ENCODE assay signal across 9 cellular contexts in genomic region chr19:19475845-19476828, GRCh38. TPM values are rescaled to one million over a fixed set of nuclear protein-coding genes. Genes with fewer than 3 reads are reported as not detected.
DNase-seq lines count a peak whose midpoint lies in the region; ATAC-seq and TF ChIP-seq lines count a peak whose summit lies in the region.
"Had no signal": no experiment of that assay in that cellular context is flagged by ENCODE, and none has a peak within 500 bp of the region (broad histone marks: within the 10 kb centered on the region; RNA-seq: fewer than 3 reads in every experiment).

No MANE protein-coding gene starts in this region.

- peaks cover 7% of the 10 kb centered on the region for H3K4me1 ChIP-seq in smooth muscle cell (ENCODE audit: low read depth)

- H3K27ac ChIP-seq in smooth muscle cell (ENCODE audit: low read depth), result no peak overlapping the region

- no peak overlapping the region for H3K4me3 ChIP-seq in smooth muscle cell

- no peaks in the 10 kb centered on the region for H3K9me3 Mint-ChIP-seq in activated CD4-positive, alpha-beta T cell treated with anti-CD3 and anti-CD28 coated beads, Interleukin-2, amount 10 ng/mL, durations not matched to agents 7 days and 5 days
- no peaks in the 10 kb centered on the region for H3K9me3 Mint-ChIP-seq in T-helper 2 cell treated with Interferon-gamma antibody and Interleukin-4, amounts not matched to agents 5 μg/mL and 100 μg/mL, for 36 hours
- peaks cover 22% of the 10 kb centered on the region for H3K9me3 Mint-ChIP-seq in glutamatergic neuron (ENCODE audit: unreplicated experiment)

- peaks cover 88% of the 10 kb centered on the region for H3K4me1 Mint-ChIP-seq in activated CD4-positive, alpha-beta T cell treated with anti-CD3 and anti-CD28 coated beads, Interleukin-2, amount 10 ng/mL, durations not matched to agents 7 days and 5 days
- H3K4me1 Mint-ChIP-seq in T-helper 2 cell treated with Interferon-gamma antibody and Interleukin-4, amounts not matched to agents 5 μg/mL and 100 μg/mL, for 36 hours (ENCODE audit: low read depth), result peaks cover 64% of the 10 kb centered on the region
- H3K4me1 Mint-ChIP-seq in glutamatergic neuron (ENCODE audit: low read depth, unreplicated experiment), result peaks cover 42% of the 10 kb centered on the region

- H3K9ac ChIP-seq in smooth muscle cell (ENCODE audit: low read depth), result no peak overlapping the region

- peaks cover 49% of the 10 kb centered on the region for H3K36me3 Mint-ChIP-seq in activated CD4-positive, alpha-beta T cell treated with anti-CD3 and anti-CD28 coated beads, Interleukin-2, amount 10 ng/mL, durations not matched to agents 7 days and 5 days (ENCODE audit: low read depth)
- H3K36me3 Mint-ChIP-seq in T-helper 2 cell treated with Interferon-gamma antibody and Interleukin-4, amounts not matched to agents 5 μg/mL and 100 μg/mL, for 36 hours (ENCODE audit: low read depth), result peaks cover 35% of the 10 kb centered on the region
- no peaks in the 10 kb centered on the region for H3K36me3 Mint-ChIP-seq in glutamatergic neuron (ENCODE audit: unreplicated experiment)

- H3K27ac Mint-ChIP-seq in activated CD4-positive, alpha-beta T cell treated with anti-CD3 and anti-CD28 coated beads, Interleukin-2, amount 10 ng/mL, durations not matched to agents 7 days and 5 days, result peak overlapping the region; percentile 84
- H3K27ac Mint-ChIP-seq in T-helper 2 cell treated with Interferon-gamma antibody and Interleukin-4, amounts not matched to agents 5 μg/mL and 100 μg/mL, for 36 hours, result peak overlapping the region; percentile 88
- H3K27ac Mint-ChIP-seq in glutamatergic neuron (ENCODE audit: unreplicated experiment), result peak overlapping the region; percentile 4

- no peaks in the 10 kb centered on the region for H3K9me3 ChIP-seq in smooth muscle cell (replicated peaks; ENCODE audit: low read depth)

- WGBS in smooth muscle cell (ENCODE audit: low lambda C conversion rate), result 79% methylated on average over 19 of the region's 19 CpGs

- H3K79me2 ChIP-seq in smooth muscle cell (ENCODE audit: low read depth), result peaks cover 82% of the 10 kb centered on the region

- no peaks in the 10 kb centered on the region for H3F3A ChIP-seq in smooth muscle cell (ENCODE audit: low read depth)

- POLR2A ChIA-PET in activated CD4-positive, alpha-beta T cell treated with anti-CD3 and anti-CD28 coated beads, Interleukin-2, amount 10 ng/mL, durations not matched to agents 7 days and 5 days (lab: Charles Lee), result no interaction called here

- H3K4me2 ChIP-seq in smooth muscle cell, result no peak overlapping the region

- no peak for DNase-seq in activated CD4-positive, alpha-beta T cell treated with anti-CD3 and anti-CD28 coated beads, Interleukin-2, amount 10 ng/mL, durations not matched to agents 7 days and 5 days
- DNase-seq in activated CD4-positive, alpha-beta T cell treated with anti-CD3 and anti-CD28 coated beads, Interleukin-2, amount 50 U/mL, for 48 hours, result no peak
- no peak for DNase-seq in T-helper 2 cell treated with Interferon-gamma antibody and Interleukin-4, amounts not matched to agents 5 μg/mL and 100 μg/mL, for 36 hours (ENCODE audit: low spot score)
- DNase-seq in glutamatergic neuron, result no peak
- DNase-seq in smooth muscle cell (lab: John Stamatoyannopoulos, UW; ENCODE audit: unreplicated experiment), result no peak
- no peak for DNase-seq in DMS79 treated with DMSO at 0.1 percent for 48 hours (lab: John Stamatoyannopoulos, UW)
- DNase-seq in NCI-H748 (lab: John Stamatoyannopoulos, UW; ENCODE audit: unreplicated experiment), result no peak
- DNase-seq: NCI-H774 had no signal

- no peaks in the 10 kb centered on the region for H3K27me3 Mint-ChIP-seq in activated CD4-positive, alpha-beta T cell treated with anti-CD3 and anti-CD28 coated beads, Interleukin-2, amount 10 ng/mL, durations not matched to agents 7 days and 5 days
- H3K27me3 Mint-ChIP-seq in T-helper 2 cell treated with Interferon-gamma antibody and Interleukin-4, amounts not matched to agents 5 μg/mL and 100 μg/mL, for 36 hours (ENCODE audit: low read depth), result no peaks in the 10 kb centered on the region
- H3K27me3 Mint-ChIP-seq in glutamatergic neuron (ENCODE audit: unreplicated experiment), result peaks cover 17% of the 10 kb centered on the region

- CTCF ChIA-PET in activated CD4-positive, alpha-beta T cell treated with anti-CD3 and anti-CD28 coated beads, Interleukin-2, amount 10 ng/mL, durations not matched to agents 7 days and 5 days (lab: Charles Lee), result interaction anchor here (0.9 to 1.5 kb wide), 4 partner anchors 32 to 112 kb away, joined by 3 to 5 read pairs (median 4); partner anchors contain the start of gene GATAD2A

- no peak overlapping the region for H3K4me3 Mint-ChIP-seq in activated CD4-positive, alpha-beta T cell treated with anti-CD3 and anti-CD28 coated beads, Interleukin-2, amount 10 ng/mL, durations not matched to agents 7 days and 5 days
- peak overlapping the region; percentile 65 for H3K4me3 Mint-ChIP-seq in T-helper 2 cell treated with Interferon-gamma antibody and Interleukin-4, amounts not matched to agents 5 μg/mL and 100 μg/mL, for 36 hours
- peak overlapping the region; percentile 18 for H3K4me3 Mint-ChIP-seq in glutamatergic neuron (ENCODE audit: unreplicated experiment)

- TF ChIP-seq CTCF in glutamatergic neuron (IDR thresholded peaks at IDR 0.05; ENCODE audit: partially characterized antibody, unreplicated experiment) (no peak), smooth muscle cell (IDR thresholded peaks at IDR 0.05; ENCODE audit: borderline replicate concordance, insufficient read depth, poor library complexity, severe bottlenecking) (peak; percentile 11)

- no peak overlapping the region for H2AFZ ChIP-seq in smooth muscle cell (ENCODE audit: low read depth)

- ATAC-seq in HG02884 (IDR thresholded peaks at IDR 0.05; ENCODE audit: unreplicated experiment), result no peak

- no peaks in the 10 kb centered on the region for H3K27me3 ChIP-seq in smooth muscle cell (ENCODE audit: low read depth)

- H3K36me3 ChIP-seq in smooth muscle cell (ENCODE audit: low read depth), result no peaks in the 10 kb centered on the region

- H4K20me1 ChIP-seq in smooth muscle cell (ENCODE audit: low read depth), result peaks cover 90% of the 10 kb centered on the region

RNA-seq across cellular contexts. Expression of gene TSSK6, which starts 39.2 kb away (rescaled TPM):
- total RNA-seq in activated CD4-positive, alpha-beta T cell treated with anti-CD3 and anti-CD28 coated beads, Interleukin-2, amount 10 ng/mL, durations not matched to agents 7 days and 5 days, result 1 to 10 TPM; 3.7 to 4.4 TPM
- 1.7 TPM for total RNA-seq in glutamatergic neuron (ENCODE audit: unreplicated experiment)
- total RNA-seq in smooth muscle cell, result 1.3 and 5.4 TPM in 2 replicates
- 0.31 and 0.49 TPM in 2 replicates for polyA plus RNA-seq in smooth muscle cell

RNA-seq across cellular contexts. Expression of gene NDUFA13, which starts 39.9 kb away (rescaled TPM):
- total RNA-seq in activated CD4-positive, alpha-beta T cell treated with anti-CD3 and anti-CD28 coated beads, Interleukin-2, amount 10 ng/mL, durations not matched to agents 7 days and 5 days, result 100 to 1,000 TPM; 314 to 363 TPM
- total RNA-seq in glutamatergic neuron (ENCODE audit: unreplicated experiment) (394 TPM), smooth muscle cell (42.3 and 51.8 TPM in 2 replicates)
- polyA plus RNA-seq in smooth muscle cell, result 559 and 575 TPM in 2 replicates

RNA-seq across cellular contexts. Expression of gene YJEFN3, which starts 52.6 kb away (rescaled TPM):
- 10 to 100 TPM; 12.8 to 13.2 TPM for total RNA-seq in activated CD4-positive, alpha-beta T cell treated with anti-CD3 and anti-CD28 coated beads, Interleukin-2, amount 10 ng/mL, durations not matched to agents 7 days and 5 days
- total RNA-seq in glutamatergic neuron (ENCODE audit: unreplicated experiment), result 21.6 TPM
- total RNA-seq in smooth muscle cell, result 2.2 TPM in 2 replicates
- 5.8 and 11.1 TPM in 2 replicates for polyA plus RNA-seq in smooth muscle cell

Comparison
In these comparisons a context has a peak if more than half of its experiments do, and no peak if none do; other contexts are left out.
1. H3K27ac Mint-ChIP-seq: peak in every context shown above with its lines; median percentile 88 in T-helper 2 cell treated with Interferon-gamma antibody and Interleukin-4, amounts not matched to agents 5 μg/mL and 100 μg/mL, for 36 hours; 84 in activated CD4-positive, alpha-beta T cell treated with anti-CD3 and anti-CD28 coated beads, Interleukin-2, amount 10 ng/mL, durations not matched to agents 7 days and 5 days; 4 in glutamatergic neuron.